ENCODE assay signal across 8 cellular contexts in genomic region chr7:1537631-1538412, GRCh38. TPM values are rescaled to one million over a fixed set of nuclear protein-coding genes. Genes with fewer than 3 reads are reported as not detected.
A peak's percentile ranks its signal among the peaks of the same experiment; 100 is the strongest.
DNase-seq lines count a peak whose midpoint lies in the region; ATAC-seq and TF ChIP-seq lines count a peak whose summit lies in the region.

No MANE protein-coding gene starts in this region.

- CTCF ChIA-PET in WTC11 (lab: Charles Lee), result interaction anchor here (0.5 to 3.0 kb wide), 4 partner anchors 18 to 113 kb away, joined by 3 to 20 read pairs (median 6); partner anchors contain the start of gene TMEM184A

- ATAC-seq in WTC11, result no peak

- TF ChIP-seq CTCF in WTC11 (IDR thresholded peaks at IDR 0.05), result no peak
- no peak for TF ChIP-seq CTCF in osteocyte (IDR thresholded peaks at IDR 0.05)

- H3K9me3 Mint-ChIP-seq in WTC11 (no peaks in the 10 kb centered on the region), osteocyte (ENCODE audit: unreplicated experiment) (no peaks in the 10 kb centered on the region)

- H3K36me3 Mint-ChIP-seq in WTC11 (no peaks in the 10 kb centered on the region), osteocyte (ENCODE audit: unreplicated experiment) (peaks cover 10% of the 10 kb centered on the region)

- H3K4me3 Mint-ChIP-seq in WTC11 (no peak overlapping the region), osteocyte (ENCODE audit: unreplicated experiment) (peak overlapping the region; percentile 70)

- H3K27me3 Mint-ChIP-seq in WTC11 (ENCODE audit: low read depth) (no peaks in the 10 kb centered on the region), osteocyte (ENCODE audit: unreplicated experiment) (no peaks in the 10 kb centered on the region)

- DNase-seq in DMS 273 (lab: John Stamatoyannopoulos, UW; ENCODE audit: unreplicated experiment), result peak; percentile 86
- DNase-seq in DMS 273 treated with DMSO at 0.1 percent for 48 hours (lab: John Stamatoyannopoulos, UW), result no peak
- DNase-seq in WTC11 (ENCODE audit: low spot score), result peak; percentile 61
- DNase-seq in glomerular visceral epithelial cell (ENCODE audit: extremely low spot score), result peak; percentile 96
- peak; percentile 97 for DNase-seq in osteocyte (ENCODE audit: extremely low spot score, unreplicated experiment)
- DNase-seq in Kasumi-1 (lab: John Stamatoyannopoulos, UW), result no peak
- DNase-seq in NCI-H1436 (lab: John Stamatoyannopoulos, UW), result no peak
- no peak for DNase-seq in HT-29 (ENCODE audit: low spot score)

- H3K4me1 Mint-ChIP-seq in WTC11 (peaks cover 20% of the 10 kb centered on the region), osteocyte (ENCODE audit: unreplicated experiment) (peaks cover 45% of the 10 kb centered on the region)

- H3K27ac Mint-ChIP-seq in WTC11 (peak overlapping the region; percentile 87), osteocyte (ENCODE audit: unreplicated experiment) (peak overlapping the region; percentile 98)

- POLR2A ChIA-PET in WTC11 (lab: Charles Lee), result no interaction called here

TF ChIP-seq in WTC11, 78 proteins besides CTCF, POLR2A, EP300 and RAD21:
- TF ChIP-seq PRRX2 (CRISPR knock-in tag; IDR thresholded peaks at IDR 0.05), result no peak
- no peak for TF ChIP-seq ZNF396 (CRISPR knock-in tag; IDR thresholded peaks at IDR 0.05; ENCODE audit: borderline replicate concordance)
- no peak for TF ChIP-seq FOXJ3 (CRISPR knock-in tag; IDR thresholded peaks at IDR 0.05; ENCODE audit: borderline replicate concordance)
- no peak for TF ChIP-seq ELF4 (CRISPR knock-in tag; IDR thresholded peaks at IDR 0.05; ENCODE audit: low read depth)
- TF ChIP-seq PRDM15 (CRISPR knock-in tag; IDR thresholded peaks at IDR 0.05), result no peak
- TF ChIP-seq JAZF1 (CRISPR knock-in tag; IDR thresholded peaks at IDR 0.05), result no peak
- no peak for TF ChIP-seq NR2C2 (CRISPR knock-in tag; IDR thresholded peaks at IDR 0.05)
- no peak for TF ChIP-seq FOXK1 (CRISPR knock-in tag; IDR thresholded peaks at IDR 0.05)
- no peak for TF ChIP-seq ZNF232 (CRISPR knock-in tag; IDR thresholded peaks at IDR 0.05)
- TF ChIP-seq ARID4B (CRISPR knock-in tag; IDR thresholded peaks at IDR 0.05; ENCODE audit: borderline replicate concordance), result no peak
- TF ChIP-seq USF2 (CRISPR knock-in tag; IDR thresholded peaks at IDR 0.05), result no peak

RNA-seq across cellular contexts. Expression of gene MAFK, which starts 7.3 kb away (rescaled TPM):
- total RNA-seq in WTC11 (2021) (15.7 to 21.7 TPM (median 18.7 TPM) in 3 replicates), osteocyte (19.9 and 23.0 TPM in 2 replicates)
- 92.6 and 95.0 TPM in 2 replicates for total RNA-seq in HT-29 (2014; rRNA removed; shearing (Covaris generic))

RNA-seq across cellular contexts. Expression of gene TMEM184A, which starts 18.2 kb away (rescaled TPM):
- total RNA-seq in WTC11 (2021), result 1.3 to 1.4 TPM (median 1.3 TPM) in 3 replicates
- 0.27 and 0.29 TPM in 2 replicates for total RNA-seq in osteocyte
- 47.2 and 50.9 TPM in 2 replicates for total RNA-seq in HT-29 (2014; rRNA removed; shearing (Covaris generic))

RNA-seq across cellular contexts. Expression of gene PSMG3, which starts 32.0 kb away (rescaled TPM):
- total RNA-seq in WTC11 (2021), result 33.3 to 50.7 TPM (median 45.9 TPM) in 3 replicates
- total RNA-seq in osteocyte, result 25.6 and 28.9 TPM in 2 replicates
- 129 and 149 TPM in 2 replicates for total RNA-seq in HT-29 (2014; rRNA removed; shearing (Covaris generic))

RNA-seq across cellular contexts. Expression of gene INTS1, which starts 33.6 kb away (rescaled TPM):
- total RNA-seq in WTC11 (2021), result 143 to 161 TPM (median 150 TPM) in 3 replicates
- 111 and 121 TPM in 2 replicates for total RNA-seq in osteocyte
- 117 and 141 TPM in 2 replicates for total RNA-seq in HT-29 (2014; rRNA removed; shearing (Covaris generic))

Comparison
In these comparisons a context has a peak if more than half of its experiments do, and no peak if none do; other contexts are left out.
1. DNase-seq: peak in DMS 273 (single experiment), WTC11 (single experiment), glomerular visceral epithelial cell (single experiment) and osteocyte (single experiment); none in DMS 273 treated with DMSO at 0.1 percent for 48 hours (single experiment), Kasumi-1 (0 of 2), NCI-H1436 (single experiment) and HT-29 (single experiment).
2. RNA of gene TMEM184A, which starts 18.2 kb away (total RNA-seq): 47.2 to 50.9 TPM in HT-29; 1.3 to 1.4 TPM in WTC11 and 0.27 to 0.29 TPM in osteocyte; every median in the first group is over 10 times any median in the second.